8 cellular contexts compared by ENCODE assay signal in genomic region chr1:77978293-77978968, GRCh38. TPM values are rescaled to one million over a fixed set of nuclear protein-coding genes. Genes with fewer than 3 reads are reported as not detected.
DNase-seq lines count a peak whose midpoint lies in the region; ATAC-seq and TF ChIP-seq lines count a peak whose summit lies in the region.

No MANE protein-coding gene starts in this region.

- DNase-seq in AG10803 (ENCODE audit: low read depth) (peak; percentile 92), NCI-H345 (lab: John Stamatoyannopoulos, UW) (peak; percentile 85), choroid plexus epithelial cell (ENCODE audit: low read depth) (peak; percentile 97)
- DNase-seq in stimulated activated CD4-positive, alpha-beta T cell treated with anti-CD3 and anti-CD28 coated beads, Interleukin-4, amount 100 ng/mL, for 24 hours = peak; percentile 87

- peaks cover 7 to 37% (median 16%) of the 10 kb centered on the region in 4 donors for H3K4me1 ChIP-seq in liver (ENCODE audit: control insufficient read depth in 4 of 4, insufficient read depth in 4 of 4, low read length in 3 of 4)

- ATAC-seq in GM19043 (IDR thresholded peaks at IDR 0.05; ENCODE audit: low read depth, unreplicated experiment) (peak; percentile 69), HG03280 (IDR thresholded peaks at IDR 0.05; ENCODE audit: unreplicated experiment) (peak; percentile 65)
- peak; percentile 65 to 73 for ATAC-seq in activated CD4-positive, CD25-positive, alpha-beta regulatory T cell treated with anti-CD3 and anti-CD28 coated beads, Interleukin-2, amount 50 U/mL, for 24 hours

- TF ChIP-seq RAD21 in liver (IDR thresholded peaks at IDR 0.05) = peak in 1 of 2 donors; percentile 47

- under 1% methylated on average over 34 of the region's 34 CpGs for WGBS in liver

- H3K4me3 ChIP-seq in AG10803 (ENCODE audit: low read length) (peak overlapping the region; percentile 80), choroid plexus epithelial cell (ENCODE audit: low read depth, low read length) (peak overlapping the region; percentile 94), liver (ENCODE audit: low read depth in 1 of 3, low read length in 3 of 3) (peak overlapping the region; percentile 70 to 99 (median 97))

- H3K9me3 ChIP-seq in liver (ENCODE audit: control insufficient read depth in 4 of 4, low read length in 3 of 4) = no peaks in the 10 kb centered on the region

- TF ChIP-seq CTCF in AG10803 (conservative IDR thresholded peaks at IDR 0.05; ENCODE audit: low read length) (no peak), choroid plexus epithelial cell (conservative IDR thresholded peaks at IDR 0.05; ENCODE audit: low read depth, low read length) (no peak), liver (IDR thresholded peaks at IDR 0.05; ENCODE audit: low read depth, low read length, missing input control) (no peak)

- H3K27ac ChIP-seq in liver (ENCODE audit: low read depth in 1 of 2, low read length in 2 of 2) = peak overlapping the region; percentile 98 to 99

- peak overlapping the region; percentile 100 for H3K9ac ChIP-seq in liver (ENCODE audit: low read depth in 1 of 2, low read length in 2 of 2)

- no peaks in the 10 kb centered on the region for H3K27me3 ChIP-seq in liver (ENCODE audit: control insufficient read depth in 4 of 4, insufficient read depth in 4 of 4, low read length in 3 of 4)

- H3K36me3 ChIP-seq in liver (ENCODE audit: control insufficient read depth in 4 of 4, insufficient read depth in 3 of 4, low read depth in 1 of 4, low read length in 3 of 4) = peaks cover 0 to 3% (median 0%) of the 10 kb centered on the region in 4 donors

TF ChIP-seq in liver, 16 proteins besides CTCF, POLR2A, EP300 and RAD21:
- TF ChIP-seq ATF3 (IDR thresholded peaks at IDR 0.05) = no peak
- peak; percentile 64 for TF ChIP-seq REST (IDR thresholded peaks at IDR 0.05)
- TF ChIP-seq JUND (IDR thresholded peaks at IDR 0.05) = peak in 1 of 2 donors; percentile 30
- TF ChIP-seq RXRA (IDR thresholded peaks at IDR 0.05) = peak in 1 of 2 donors; percentile 28
- no peak for TF ChIP-seq HNF4G (IDR thresholded peaks at IDR 0.05)

RNA-seq across cellular contexts. Expression of gene FUBP1, which starts 0.4 kb away (rescaled TPM):
- 10 to 100 TPM; 77.1 to 97.4 TPM for total RNA-seq in liver
- 10 to 100 TPM; 16.3 to 17.3 TPM for polyA plus RNA-seq in liver

RNA-seq across cellular contexts. Expression of gene DNAJB4, which starts 26.3 kb away (rescaled TPM):
- total RNA-seq in liver = 10 to 100 TPM; 13.5 to 21.6 TPM
- 1 to 10 TPM; 5.7 to 6.5 TPM for polyA plus RNA-seq in liver

Comparison
In these comparisons a context has a peak if more than half of its experiments do, and no peak if none do; other contexts are left out.
1. Peak in every context shown above with its lines: DNase-seq, ATAC-seq, H3K4me3 ChIP-seq and H3K27ac ChIP-seq.